Comparison of ENCODE assay signal across 8 cellular contexts in genomic region chr14:39266589-39266870, GRCh38. TPM values are rescaled to one million over a fixed set of nuclear protein-coding genes. Genes with fewer than 3 reads are reported as not detected.
DNase-seq lines count a peak whose midpoint lies in the region; ATAC-seq and TF ChIP-seq lines count a peak whose summit lies in the region.

No MANE protein-coding gene starts in this region.

- no peak for TF ChIP-seq POLR2A in uterus (IDR thresholded peaks at IDR 0.05)

- peak; percentile 25 for ATAC-seq in HG02870 (IDR thresholded peaks at IDR 0.05; ENCODE audit: unreplicated experiment)

- TF ChIP-seq CTCF in PC-9 (conservative IDR thresholded peaks at IDR 0.05) (no peak), dorsolateral prefrontal cortex (IDR thresholded peaks at IDR 0.05 in 54 of 56, conservative IDR thresholded peaks at IDR 0.05 in 2 of 56; ENCODE audit: low read depth in 1 of 56, partially characterized antibody in 56 of 56) (peak in 1 of 56 donors; percentile 2), uterus (IDR thresholded peaks at IDR 0.05) (no peak)

- H3K4me2 ChIP-seq in PC-9: peak overlapping the region; percentile 98

- CTCF ChIA-PET in PC-9 (lab: Charles Lee): no interaction called here

- H3K9me3 ChIP-seq in PC-9 (ENCODE audit: insufficient read depth, low read depth): no peaks in the 10 kb centered on the region; the same call in 1 of the 2 replicates
- H3K9me3 ChIP-seq in uterus: no peaks in the 10 kb centered on the region

- intact Hi-C loops in PC-9 (cut with micrococcal nuclease; ENCODE audit: unreplicated experiment) (loop anchor here (2.0 to 5.0 kb wide), 3 partner anchors 49 to 166 kb away; partner anchors contain the start of genes FBXO33 and PNN), dorsolateral prefrontal cortex (cut with DNase I) (loop anchor here (1.0 to 10.0 kb wide), 6 partner anchors 92 to 166 kb away; partner anchors contain the start of genes FBXO33 (in 1 of the 2), GEMIN2 (in 1 of the 2), PNN (in 1 of the 2) and TRAPPC6B (in 1 of the 2)), uterus (cut with DNase I; ENCODE audit: low total_unique reads) (no loop called here)

- peak in 2 of 3 experiments; percentile 17 to 24 for DNase-seq in activated CD8-positive, alpha-beta memory T cell treated with anti-CD3 and anti-CD28 coated beads for 48 hours (ENCODE audit: low read depth in 2 of 3, low spot score in 2 of 3)
- DNase-seq in activated CD8-positive, alpha-beta memory T cell treated with anti-CD3 and anti-CD28 coated beads, Interleukin-2, amount 50 U/mL, for 4 hours: no peak
- DNase-seq in PC-9: peak in 1 of 2 experiments; percentile 45
- DNase-seq in dorsolateral prefrontal cortex: peak in 7 of 10 donors; percentile 27 to 70 (median 52)
- DNase-seq in mucosa of gallbladder (ENCODE audit: low spot score): peak; percentile 88
- peak; percentile 39 to 62 for DNase-seq in uterus
- DNase-seq in SKM-1 treated with dmso at 0.1 percent for 144 hours (lab: John Stamatoyannopoulos, UW; ENCODE audit: unreplicated experiment): no peak

- H3K36me3 ChIP-seq in PC-9 (ENCODE audit: low read depth): no peaks in the 10 kb centered on the region
- no peaks in the 10 kb centered on the region for H3K36me3 ChIP-seq in uterus

- POLR2A ChIA-PET in PC-9 (lab: Charles Lee; ENCODE audit: unreplicated experiment): interaction anchor here (0.6 to 1.1 kb wide), 2 partner anchors 86 to 152 kb away, joined by 5 read pairs; partner anchors contain the start of gene GEMIN2

- peaks cover 21% of the 10 kb centered on the region for H3K4me1 ChIP-seq in PC-9 (replicated peaks; ENCODE audit: insufficient read depth)
- H3K4me1 ChIP-seq in uterus: no peaks in the 10 kb centered on the region

- H4K20me1 ChIP-seq in PC-9 (ENCODE audit: insufficient read depth): peaks cover 21% of the 10 kb centered on the region; the same call in 1 of the 2 replicates

- BruUV-seq in PC-9 (replicated peaks; lab: Mats Ljungman, UMichigan): TSS peak; percentile 89

- H3K79me2 ChIP-seq in PC-9 (ENCODE audit: low read depth): peaks cover 59% of the 10 kb centered on the region

- H3K9me2 ChIP-seq in PC-9 (ENCODE audit: insufficient read depth): no peaks in the 10 kb centered on the region

- H3K27ac ChIP-seq in PC-9 (peak overlapping the region; percentile 92), dorsolateral prefrontal cortex (peak overlapping the region; percentile 80 to 100 (median 97)), uterus (peak overlapping the region; percentile 97)

- H3K4me3 ChIP-seq in PC-9: peak overlapping the region; percentile 84
- peak overlapping the region; percentile 58 to 98 (median 91) for H3K4me3 ChIP-seq in dorsolateral prefrontal cortex
- H3K4me3 ChIP-seq in uterus: peak overlapping the region; percentile 75 to 87

- no peaks in the 10 kb centered on the region for H3K27me3 ChIP-seq in PC-9 (ENCODE audit: insufficient read depth, low read depth)
- no peaks in the 10 kb centered on the region for H3K27me3 ChIP-seq in dorsolateral prefrontal cortex
- H3K27me3 ChIP-seq in uterus: no peaks in the 10 kb centered on the region

- peaks cover 20% of the 10 kb centered on the region; the same call in 1 of the 2 replicates for H3F3A ChIP-seq in PC-9 (ENCODE audit: insufficient read depth, low read depth)

- peak overlapping the region; percentile 78 for H2AFZ ChIP-seq in PC-9

RNA-seq across cellular contexts. Expression of gene MIA2, which starts 32.8 kb away (rescaled TPM):
- 36.4 and 43.9 TPM in 2 replicates for total RNA-seq in PC-9 (2021)
- 10 to 100 TPM; 15.4 to 31.9 (median 23.5) TPM for total RNA-seq in dorsolateral prefrontal cortex
- 81.7 TPM for total RNA-seq in mucosa of gallbladder
- 10 to 100 TPM; 15.3 to 38.2 (median 23.9) TPM for total RNA-seq in uterus

Comparison
In these comparisons a context has a peak if more than half of its experiments do, and no peak if none do; other contexts are left out.
1. DNase-seq: peak in activated CD8-positive, alpha-beta memory T cell treated with anti-CD3 and anti-CD28 coated beads for 48 hours (2 of 3), dorsolateral prefrontal cortex (7 of 10), mucosa of gallbladder (single experiment) and uterus (2 of 2); none in activated CD8-positive, alpha-beta memory T cell treated with anti-CD3 and anti-CD28 coated beads, Interleukin-2, amount 50 U/mL, for 4 hours (single experiment) and SKM-1 treated with dmso at 0.1 percent for 144 hours (single experiment).
2. Peak in every context shown above with its lines, with median percentiles within 50 percentile points of each other: H3K27ac ChIP-seq and H3K4me3 ChIP-seq.